ENCODE assay signal across 10 cellular contexts in the genomic region with DNA sequence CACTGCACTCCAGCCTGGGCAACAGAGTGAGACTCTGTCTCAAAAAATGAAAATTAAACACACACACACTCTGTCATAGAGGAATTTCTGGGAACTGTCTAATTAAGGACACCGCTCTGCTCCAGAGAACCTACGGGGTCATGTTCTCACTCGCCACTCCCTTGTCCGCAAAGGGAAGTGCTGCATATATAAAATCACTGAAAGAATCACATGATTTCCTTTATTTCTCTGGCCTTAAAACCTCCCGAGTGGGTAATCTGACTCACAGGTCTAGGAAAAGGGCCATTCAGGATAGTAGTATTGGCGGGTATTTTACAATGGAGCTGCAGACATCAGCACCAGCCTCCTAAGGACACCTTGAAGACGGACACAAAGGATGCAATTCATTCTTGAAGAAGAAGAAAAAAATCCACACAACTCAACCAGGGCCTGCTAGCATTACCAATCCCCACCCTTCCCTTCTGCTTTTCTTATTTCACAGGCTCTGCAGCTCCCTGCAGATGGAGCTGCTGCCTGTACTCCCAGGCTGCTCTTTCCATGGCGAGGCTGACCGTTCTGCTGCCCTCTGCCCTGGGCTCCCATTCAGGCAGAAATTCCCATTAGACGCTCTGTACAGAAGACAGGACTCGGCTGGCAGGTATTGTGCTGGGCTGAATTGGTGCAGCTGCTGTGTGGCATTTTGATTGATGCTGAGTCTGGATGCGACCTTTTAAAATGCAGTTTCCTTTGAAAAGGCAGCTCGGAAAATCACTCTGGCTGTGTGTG. TPM values are rescaled to one million over a fixed set of nuclear protein-coding genes. Genes with fewer than 3 reads are reported as not detected.
DNase-seq lines count a peak whose midpoint lies in the region; ATAC-seq, FAIRE-seq and TF ChIP-seq lines count a peak whose summit lies in the region.
"Had no signal": no experiment of that assay in that cellular context is flagged by ENCODE, and none has a peak within 500 bp of the region (broad histone marks: within the 10 kb centered on the region; RNA-seq: fewer than 3 reads in every experiment).

No MANE protein-coding gene starts in this region.

- TF ChIP-seq POLR2A in HepG2 (IDR thresholded peaks at IDR 0.05; ENCODE audit: insufficient read depth in 1 of 2, low read depth in 2 of 2, low read length in 2 of 2), result no peak

- TF ChIP-seq CTCF in heart right ventricle (IDR thresholded peaks at IDR 0.05), result peak in 5 of 9 donors; percentile 14 to 31 (median 19)
- TF ChIP-seq CTCF in chondrocyte (IDR thresholded peaks at IDR 0.05), result peak; percentile 71
- TF ChIP-seq CTCF in HepG2 (CRISPR knock-in tag; IDR thresholded peaks at IDR 0.05), result peak; percentile 43
- no peak for TF ChIP-seq CTCF in A673 (conservative IDR thresholded peaks at IDR 0.05; ENCODE audit: low read depth, low read length)

- POLR2A ChIA-PET in HepG2 (lab: Yijun Ruan, JAX) (no interaction called here), A673 (lab: Charles Lee; ENCODE audit: low non-redundant PET) (no interaction called here)

- H3K27me3 Mint-ChIP-seq in chondrocyte (ENCODE audit: low read depth), result peaks cover 11% of the 10 kb centered on the region
- peaks cover 37 to 38% of the 10 kb centered on the region in 2 donors for H3K27me3 Mint-ChIP-seq in stimulated activated naive B cell treated with anti-CD40 and anti-IgM and Interleukin-4, amounts not matched to agents 10 μg/mL and 1 μg/mL and 100 μg/mL, for 72 hours

- H3K4me1 ChIP-seq in heart right ventricle (peaks cover 0 to 17% (median 7%) of the 10 kb centered on the region in 9 donors), HepG2 (ENCODE audit: insufficient read depth, low read length) (no peaks in the 10 kb centered on the region), A673 (ENCODE audit: insufficient read depth, low read length, poor library complexity, severe bottlenecking) (peaks cover 13% of the 10 kb centered on the region)

- H3K4me3 Mint-ChIP-seq in chondrocyte (ENCODE audit: unreplicated experiment), result no peak overlapping the region
- H3K4me3 Mint-ChIP-seq in stimulated activated naive B cell treated with anti-CD40 and anti-IgM and Interleukin-4, amounts not matched to agents 10 μg/mL and 1 μg/mL and 100 μg/mL, for 72 hours, result no peak overlapping the region

- no peak overlapping the region for H3K27ac ChIP-seq in heart right ventricle
- no peak overlapping the region for H3K27ac ChIP-seq in HepG2 (ENCODE audit: extremely low read length, insufficient read depth, low read length)
- no peak overlapping the region for H3K27ac ChIP-seq in A673 (ENCODE audit: low read depth, low read length, poor library complexity, severe bottlenecking)

- no peaks in the 10 kb centered on the region for H4K20me1 ChIP-seq in HepG2 (ENCODE audit: insufficient read depth, low read length)

- TF ChIP-seq EP300 in HepG2 (IDR thresholded peaks at IDR 0.05; ENCODE audit: low read depth in 2 of 2, low read length in 2 of 2) (no peak), HepG2 (CRISPR knock-in tag; IDR thresholded peaks at IDR 0.05; ENCODE audit: borderline replicate concordance) (no peak)

- no peak for FAIRE-seq in HepG2 (lab: Jason Lieb, UNC)

- H3K27me3 ChIP-seq in heart right ventricle (peaks cover 0 to 12% (median 0%) of the 10 kb centered on the region in 7 donors), HepG2 (ENCODE audit: control insufficient read depth in 1 of 2, insufficient read depth in 2 of 2, low read length in 2 of 2) (no peaks in the 10 kb centered on the region; a peak in 1 of 5 replicates), A673 (replicated peaks; ENCODE audit: insufficient read depth, low read depth, low read length, poor library complexity) (no peaks in the 10 kb centered on the region)

- no peaks in the 10 kb centered on the region for H3K9me3 Mint-ChIP-seq in chondrocyte (ENCODE audit: low read depth)
- H3K9me3 Mint-ChIP-seq in stimulated activated naive B cell treated with anti-CD40 and anti-IgM and Interleukin-4, amounts not matched to agents 10 μg/mL and 1 μg/mL and 100 μg/mL, for 72 hours, result no peaks in the 10 kb centered on the region

- in situ Hi-C loops in HepG2 (cut with HindIII; ENCODE audit: extremely low pct_ligation_motif_present, low pct_unique_long_range_greater_than_20kb), result loop anchor here (10.0 kb wide), 1 partner anchor 121 kb away; no protein-coding TSS in a partner anchor

- H3K36me3 ChIP-seq in heart right ventricle, result no peaks in the 10 kb centered on the region
- no peaks in the 10 kb centered on the region for H3K36me3 ChIP-seq in HepG2 (replicated peaks in 1 of 2; ENCODE audit: control insufficient read depth in 1 of 2, insufficient read depth in 2 of 2, low read length in 2 of 2)
- no peaks in the 10 kb centered on the region for H3K36me3 ChIP-seq in A673 (ENCODE audit: insufficient read depth, low read length, poor library complexity, severe bottlenecking)

- no peaks in the 10 kb centered on the region for H3K9me3 ChIP-seq in heart right ventricle
- H3K9me3 ChIP-seq in HepG2 (ENCODE audit: low read length), result no peaks in the 10 kb centered on the region
- H3K9me3 ChIP-seq in A673 (ENCODE audit: low read depth, low read length, poor library complexity, severe bottlenecking), result no peaks in the 10 kb centered on the region

- H3K4me3 ChIP-seq in heart right ventricle (no peak overlapping the region), HepG2 (replicated peaks in 1 of 3; ENCODE audit: insufficient read depth in 1 of 3, low read depth in 2 of 3, low read length in 3 of 3) (no peak overlapping the region), A673 (ENCODE audit: low read depth, low read length, poor library complexity, severe bottlenecking) (no peak overlapping the region)

- BruUV-seq in HepG2 (replicated peaks; lab: Mats Ljungman, UMichigan) (no TSS peak), A673 (replicated peaks; lab: Mats Ljungman, UMichigan) (no TSS peak)

- peak overlapping the region; percentile 41 for H3K27ac Mint-ChIP-seq in chondrocyte (ENCODE audit: unreplicated experiment)
- H3K27ac Mint-ChIP-seq in stimulated activated naive B cell treated with anti-CD40 and anti-IgM and Interleukin-4, amounts not matched to agents 10 μg/mL and 1 μg/mL and 100 μg/mL, for 72 hours, result no peak overlapping the region
- H3K27ac Mint-ChIP-seq: progenitor cell of endocrine pancreas had no signal

- peaks cover 15% of the 10 kb centered on the region for H3K4me1 Mint-ChIP-seq in chondrocyte (ENCODE audit: low read depth)
- peaks cover 0 to 3% of the 10 kb centered on the region in 2 donors for H3K4me1 Mint-ChIP-seq in stimulated activated naive B cell treated with anti-CD40 and anti-IgM and Interleukin-4, amounts not matched to agents 10 μg/mL and 1 μg/mL and 100 μg/mL, for 72 hours

- no peaks in the 10 kb centered on the region for H3K36me3 Mint-ChIP-seq in chondrocyte (ENCODE audit: low read depth)
- no peaks in the 10 kb centered on the region for H3K36me3 Mint-ChIP-seq in stimulated activated naive B cell treated with anti-CD40 and anti-IgM and Interleukin-4, amounts not matched to agents 10 μg/mL and 1 μg/mL and 100 μg/mL, for 72 hours

- DNase-seq in heart right ventricle (no peak), Right ventricle myocardium superior (no peak), chondrocyte (ENCODE audit: low spot score) (no peak), HepG2 (ENCODE audit: low spot score) (no peak), A673 (ENCODE audit: low spot score) (no peak)
- no peak for DNase-seq in stimulated activated naive B cell treated with anti-CD40 and anti-IgM and Interleukin-4, amounts not matched to agents 10 μg/mL and 1 μg/mL and 100 μg/mL, for 72 hours
- no peak for DNase-seq in stimulated activated CD8-positive, alpha-beta memory T cell treated with anti-CD3 and anti-CD28 coated beads, Interleukin-4, amount 100 ng/mL, for 48 hours
- DNase-seq: MM.1S had no signal

- WGBS in heart right ventricle, 2 donors, result 46 to 55% methylated on average over 13 of the region's 13 CpGs
- WGBS in HepG2 (ENCODE audit: low lambda C conversion rate), result 52% methylated on average over 13 of the region's 13 CpGs

- TF ChIP-seq RAD21 in HepG2 (CRISPR knock-in tag; IDR thresholded peaks at IDR 0.05), result no peak

- no peak overlapping the region for H2AFZ ChIP-seq in HepG2 (ENCODE audit: low read length)

- ATAC-seq in heart right ventricle (peak; percentile 38 to 86 (median 72)), Right ventricle myocardium superior (ENCODE audit: poor library complexity) (no peak), HepG2 (peak; percentile 76), GM21737 (IDR thresholded peaks at IDR 0.05; ENCODE audit: unreplicated experiment) (no peak)
- no peak for ATAC-seq in stimulated activated naive B cell treated with anti-CD40 and anti-IgM and Interleukin-4, amounts not matched to agents 10 μg/mL and 1 μg/mL and 100 μg/mL, for 72 hours (replicated peaks)

- no peak overlapping the region for H3K4me2 ChIP-seq in HepG2 (ENCODE audit: low read depth, low read length)

- H3K9ac ChIP-seq in HepG2 (ENCODE audit: insufficient read depth, low read depth, low read length), result no peak overlapping the region

- CTCF ChIA-PET in HepG2 (lab: Yijun Ruan, JAX; ENCODE audit: low intra/inter-chr PET ratio, low total read pairs), result no interaction called here
- CTCF ChIA-PET in A673 (lab: Charles Lee), result no interaction called here

- H3K79me2 ChIP-seq in HepG2 (ENCODE audit: insufficient read depth, low read length), result no peaks in the 10 kb centered on the region

- intact Hi-C loops in heart right ventricle (cut with DNase I) (loop anchor here in 2 of 10 donors (10.0 kb wide), 2 partner anchors 121 to 179 kb away; no protein-coding TSS in a partner anchor), Right ventricle myocardium superior (cut with DNase I) (no loop called here), HepG2 (cut with micrococcal nuclease; ENCODE audit: unreplicated experiment) (loop anchor here (2.0 to 5.0 kb wide), 2 partner anchors 177 to 296 kb away; no protein-coding TSS in a partner anchor), A673 (cut with micrococcal nuclease; ENCODE audit: unreplicated experiment) (no loop called here)

RNA-seq across cellular contexts. Expression of a gene that starts 53.3 kb away (rescaled TPM):
- 10 to 100 TPM in 1 of 10 donors, 1 to 10 TPM in 9; 4.1 to 14.3 (median 5.3) TPM for total RNA-seq in heart right ventricle
- polyA plus RNA-seq in heart right ventricle, result 1 to 10 TPM; 4.8 to 9.9 TPM
- total RNA-seq in Right ventricle myocardium superior, result 7.3 TPM
- total RNA-seq in chondrocyte, result 17.2 to 20.2 TPM (median 19.7 TPM) in 3 replicates
- total RNA-seq in HepG2 (2016; rRNA removed; fragmentation: Illumina TruSeq; extraction: Trizol), result 0.17 and 0.35 TPM in 2 replicates
- 0.51 and 0.53 TPM in 2 replicates for total RNA-seq in HepG2 (2016; cell fraction: cytosol; rRNA removed; fragmentation: Illumina TruSeq; extraction: Trizol; ENCODE audit: low read depth)
- total RNA-seq in HepG2 (2016; cell fraction: insoluble cytoplasmic fraction; rRNA removed; fragmentation: Illumina TruSeq; extraction: Trizol), result 0.40 and 0.45 TPM in 2 replicates
- 0.56 and 0.83 TPM in 2 replicates for total RNA-seq in HepG2 (2016; cell fraction: membrane; rRNA removed; fragmentation: Illumina TruSeq; extraction: Trizol)
- total RNA-seq in HepG2 (2016; cell fraction: nucleus; rRNA removed; fragmentation: Illumina TruSeq; extraction: Trizol), result not detected in 2 replicates
- polyA plus RNA-seq in HepG2 (2011; rRNA removed), result 0.43 and 0.44 TPM in 2 replicates
- polyA plus RNA-seq in HepG2 (2011; cell fraction: cytosol; rRNA removed), result 0.21 and 0.24 TPM in 2 replicates
- polyA plus RNA-seq in HepG2 (2011; cell fraction: nucleus; rRNA removed), result 0.23 TPM in 1 of 2 replicates, not detected in the other
- 0.09 TPM in 1 of 2 replicates, not detected in the other for polyA plus RNA-seq in HepG2 (2012)
- 0.51 and 0.53 TPM in 2 replicates for polyA plus RNA-seq in HepG2 (2016; cell fraction: cytosol; fragmentation: Illumina TruSeq; extraction: Trizol; ENCODE audit: low read depth)
- 0.31 TPM in 1 of 2 replicates, not detected in the other for polyA plus RNA-seq in HepG2 (2016; cell fraction: insoluble cytoplasmic fraction; fragmentation: Illumina TruSeq; extraction: Trizol; ENCODE audit: low read depth)
- 0.43 and 0.53 TPM in 2 replicates for polyA plus RNA-seq in HepG2 (2016; cell fraction: membrane; fragmentation: Illumina TruSeq; extraction: Trizol; ENCODE audit: low read depth)
- not detected in 2 replicates for polyA plus RNA-seq in HepG2 (2016; cell fraction: nucleus; fragmentation: Illumina TruSeq; extraction: Trizol; ENCODE audit: insufficient read depth, low read depth)
- 0.18 TPM in 1 of 2 replicates, not detected in the other for polyA minus RNA-seq in HepG2 (2011; rRNA and poly(A)+ RNA removed; ENCODE audit: low replicate concordance)
- not detected in 2 replicates for polyA minus RNA-seq in HepG2 (2011; cell fraction: cytosol; rRNA and poly(A)+ RNA removed)
- 0.37 TPM in 1 of 2 replicates, not detected in the other for polyA minus RNA-seq in HepG2 (2011; cell fraction: nucleus; rRNA and poly(A)+ RNA removed)
- total RNA-seq in A673 (2021), result 9.9 and 12.1 TPM in 2 replicates

Comparison
In these comparisons a context has a peak if more than half of its experiments do, and no peak if none do; other contexts are left out.
1. ATAC-seq: peak in heart right ventricle (8 of 8) and HepG2 (single experiment); none in Right ventricle myocardium superior (single experiment), stimulated activated naive B cell treated with anti-CD40 and anti-IgM and Interleukin-4, amounts not matched to agents 10 μg/mL and 1 μg/mL and 100 μg/mL, for 72 hours (0 of 2) and GM21737 (single experiment).